Comparison of ENCODE assay signal across 9 cellular contexts in the genomic region with DNA sequence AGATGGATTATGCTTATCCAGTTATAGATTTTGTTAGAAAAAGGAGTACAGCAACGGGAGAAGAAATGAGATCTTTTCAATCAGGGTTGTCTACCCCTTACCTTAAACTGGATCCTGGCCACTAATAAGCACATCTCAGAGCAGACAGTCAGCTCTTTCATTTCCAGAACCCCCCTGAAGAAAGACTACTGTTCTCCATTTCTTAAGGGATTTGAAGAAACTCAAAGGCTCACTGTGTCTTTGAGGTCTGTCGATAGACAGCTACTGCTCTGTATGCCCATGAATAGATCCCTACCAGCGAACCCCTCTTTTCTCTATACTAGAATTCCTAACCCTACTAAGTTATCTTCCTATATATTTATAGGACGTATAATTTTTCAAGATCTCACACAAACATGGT. TPM values are rescaled to one million over a fixed set of nuclear protein-coding genes. Genes with fewer than 3 reads are reported as not detected.
DNase-seq lines count a peak whose midpoint lies in the region; ATAC-seq, FAIRE-seq and TF ChIP-seq lines count a peak whose summit lies in the region.
"Had no signal": no experiment of that assay in that cellular context is flagged by ENCODE, and none has a peak within 500 bp of the region (broad histone marks: within the 10 kb centered on the region; RNA-seq: fewer than 3 reads in every experiment).

No MANE protein-coding gene starts in this region.

- no peak for DNase-seq in activated naive CD4-positive, alpha-beta T cell treated with anti-CD3 and anti-CD28 coated beads, Interleukin-2, amount 10 ng/mL, durations not matched to agents 7 days and 5 days
- DNase-seq in activated naive CD4-positive, alpha-beta T cell treated with anti-CD3 and anti-CD28 coated beads, Interleukin-2, amount 50 U/mL, for 16 hours: no peak
- DNase-seq in astrocyte (ENCODE audit: low read depth) (no peak), lower leg skin (ENCODE audit: low spot score in 2 of 2) (no peak), type B pancreatic cell (ENCODE audit: extremely low spot score, unreplicated experiment) (no peak), NCI-H1930 (lab: John Stamatoyannopoulos, UW) (no peak), D341Med (ENCODE audit: low spot score) (no peak)

- H3K9ac ChIP-seq in astrocyte (ENCODE audit: low read length): peak overlapping the region; percentile 97

- H3K4me1 ChIP-seq in astrocyte (ENCODE audit: insufficient read depth, low read length): peaks cover 29% of the 10 kb centered on the region

- no peak for ATAC-seq in GM19463 (IDR thresholded peaks at IDR 0.05; ENCODE audit: unreplicated experiment)

- H3K4me3 ChIP-seq in astrocyte (ENCODE audit: insufficient read depth, low read depth, low read length) (peak overlapping the region; percentile 87), lower leg skin (ENCODE audit: low read depth, poor library complexity, severe bottlenecking) (peak overlapping the region; percentile 71)

- peaks cover 9% of the 10 kb centered on the region for H3K36me3 Mint-ChIP-seq in activated naive CD4-positive, alpha-beta T cell treated with anti-CD3 and anti-CD28 coated beads, Interleukin-2, amount 10 ng/mL, durations not matched to agents 7 days and 5 days
- peaks cover 12% of the 10 kb centered on the region for H3K36me3 Mint-ChIP-seq in astrocyte (ENCODE audit: low read depth, unreplicated experiment)
- H3K36me3 Mint-ChIP-seq in type B pancreatic cell: peaks cover 22% of the 10 kb centered on the region

- 6% methylated on average over 4 of the region's 4 CpGs for WGBS in lower leg skin, 2 donors

- TF ChIP-seq POLR2A in lower leg skin (IDR thresholded peaks at IDR 0.05): no peak

- peaks cover 24% of the 10 kb centered on the region for H3K4me1 Mint-ChIP-seq in activated naive CD4-positive, alpha-beta T cell treated with anti-CD3 and anti-CD28 coated beads, Interleukin-2, amount 10 ng/mL, durations not matched to agents 7 days and 5 days
- peaks cover 22% of the 10 kb centered on the region for H3K4me1 Mint-ChIP-seq in astrocyte (ENCODE audit: low read depth, unreplicated experiment)
- peaks cover 33% of the 10 kb centered on the region for H3K4me1 Mint-ChIP-seq in type B pancreatic cell (ENCODE audit: unreplicated experiment)

- TF ChIP-seq CTCF in astrocyte (IDR thresholded peaks at IDR 0.05; ENCODE audit: insufficient read depth, low read depth, low read length): no peak
- TF ChIP-seq CTCF in lower leg skin (IDR thresholded peaks at IDR 0.05): no peak
- no peak for TF ChIP-seq CTCF in type B pancreatic cell (conservative IDR thresholded peaks at IDR 0.05)

- H4K20me1 ChIP-seq in astrocyte (ENCODE audit: insufficient read depth, low read length): peaks cover 29% of the 10 kb centered on the region

- no peaks in the 10 kb centered on the region for H3K36me3 ChIP-seq in astrocyte (ENCODE audit: insufficient read depth, low read length)

- H3K27ac Mint-ChIP-seq in activated naive CD4-positive, alpha-beta T cell treated with anti-CD3 and anti-CD28 coated beads, Interleukin-2, amount 10 ng/mL, durations not matched to agents 7 days and 5 days: no peak overlapping the region
- H3K27ac Mint-ChIP-seq in astrocyte (ENCODE audit: unreplicated experiment): peak overlapping the region; percentile 97
- peak overlapping the region; percentile 98 for H3K27ac Mint-ChIP-seq in type B pancreatic cell

- H3K27me3 Mint-ChIP-seq in activated naive CD4-positive, alpha-beta T cell treated with anti-CD3 and anti-CD28 coated beads, Interleukin-2, amount 10 ng/mL, durations not matched to agents 7 days and 5 days: peaks cover 10% of the 10 kb centered on the region
- H3K27me3 Mint-ChIP-seq in astrocyte (ENCODE audit: low read depth, unreplicated experiment) (no peaks in the 10 kb centered on the region), type B pancreatic cell (no peaks in the 10 kb centered on the region)

- peak overlapping the region; percentile 97 for H3K27ac ChIP-seq in astrocyte (ENCODE audit: low read depth, low read length)

- no peak for FAIRE-seq in astrocyte (lab: Jason Lieb, UNC)
- FAIRE-seq: colon had no signal

- peak overlapping the region; percentile 86 for H3K4me2 ChIP-seq in astrocyte (ENCODE audit: low read length)

- peaks cover 3% of the 10 kb centered on the region for H3K9me3 ChIP-seq in astrocyte (ENCODE audit: insufficient read depth, low read depth, low read length)

- peaks cover 78% of the 10 kb centered on the region for H3K79me2 ChIP-seq in astrocyte (ENCODE audit: insufficient read depth, low read length)

- no peaks in the 10 kb centered on the region for H3K27me3 ChIP-seq in astrocyte (ENCODE audit: insufficient read depth, low read length)

- CTCF ChIA-PET in activated naive CD4-positive, alpha-beta T cell treated with anti-CD3 and anti-CD28 coated beads, Interleukin-2, amount 10 ng/mL, durations not matched to agents 7 days and 5 days (lab: Charles Lee): no interaction called here

- no peak overlapping the region for H2AFZ ChIP-seq in astrocyte (ENCODE audit: low read depth, low read length)

- peak overlapping the region; percentile 98 for H3K4me3 Mint-ChIP-seq in activated naive CD4-positive, alpha-beta T cell treated with anti-CD3 and anti-CD28 coated beads, Interleukin-2, amount 10 ng/mL, durations not matched to agents 7 days and 5 days
- H3K4me3 Mint-ChIP-seq in astrocyte (ENCODE audit: unreplicated experiment) (peak overlapping the region; percentile 100), type B pancreatic cell (peak overlapping the region; percentile 100)

- H3K9me3 Mint-ChIP-seq in activated naive CD4-positive, alpha-beta T cell treated with anti-CD3 and anti-CD28 coated beads, Interleukin-2, amount 10 ng/mL, durations not matched to agents 7 days and 5 days: peaks cover 9% of the 10 kb centered on the region
- H3K9me3 Mint-ChIP-seq in astrocyte (ENCODE audit: unreplicated experiment): peaks cover 12% of the 10 kb centered on the region
- H3K9me3 Mint-ChIP-seq in type B pancreatic cell: peaks cover 6% of the 10 kb centered on the region

- intact Hi-C loops in lower leg skin (cut with DNase I; ENCODE audit: low total_unique reads): loop anchor here (10.0 kb wide), 1 partner anchor 109 kb away; a partner anchor contains a TSS

RNA-seq across cellular contexts. Expression of a gene that starts 1.0 kb away (rescaled TPM):
- total RNA-seq in astrocyte: 111 and 114 TPM in 2 replicates
- total RNA-seq in lower leg skin: 10 to 100 TPM; 20.2 to 29.4 (median 24.3) TPM
- 124 and 128 TPM in 2 replicates for total RNA-seq in type B pancreatic cell (ENCODE audit: low replicate concordance)
